In genomic region chr10:86934162-86934711, GRCh38 we compare ENCODE assay signal across 6 cellular contexts. TPM values are rescaled to one million over a fixed set of nuclear protein-coding genes. Genes with fewer than 3 reads are reported as not detected.
"Had no signal": no experiment of that assay in that cellular context is flagged by ENCODE, and none has a peak within 500 bp of the region (broad histone marks: within the 10 kb centered on the region; RNA-seq: fewer than 3 reads in every experiment).

No MANE protein-coding gene starts in this region.

RNA-seq across cellular contexts. Expression of gene MMRN2, which starts 23.2 kb away (rescaled TPM):
- total RNA-seq: activated CD4-positive, alpha-beta memory T cell treated with anti-CD3 and anti-CD28 coated beads, Interleukin-2, amount 10 ng/mL, durations not matched to agents 7 days and 5 days; activated CD8-positive, alpha-beta memory T cell treated with anti-CD3 and anti-CD28 coated beads for 36 hours; activated naive CD4-positive, alpha-beta T cell treated with anti-CD3 and anti-CD28 coated beads for 36 hours had no signal
- polyA plus RNA-seq: IgD-negative memory B cell had no signal

RNA-seq across cellular contexts. Expression of gene SNCG, which starts 24.2 kb away (rescaled TPM):
- total RNA-seq: activated CD4-positive, alpha-beta memory T cell treated with anti-CD3 and anti-CD28 coated beads, Interleukin-2, amount 10 ng/mL, durations not matched to agents 7 days and 5 days; activated CD8-positive, alpha-beta memory T cell treated with anti-CD3 and anti-CD28 coated beads for 36 hours; activated T-helper 17 cell treated with anti-CD3 and anti-CD28 coated beads, Interleukin-2, amount 50 U/mL, for 72 hours had no signal
- polyA plus RNA-seq: IgD-negative memory B cell had no signal

RNA-seq across cellular contexts. Expression of gene ADIRF, which starts 34.0 kb away (rescaled TPM):
- total RNA-seq: activated CD4-positive, alpha-beta memory T cell treated with anti-CD3 and anti-CD28 coated beads, Interleukin-2, amount 10 ng/mL, durations not matched to agents 7 days and 5 days; activated CD8-positive, alpha-beta memory T cell treated with anti-CD3 and anti-CD28 coated beads for 36 hours; activated naive CD4-positive, alpha-beta T cell treated with anti-CD3 and anti-CD28 coated beads for 36 hours; activated T-helper 17 cell treated with anti-CD3 and anti-CD28 coated beads, Interleukin-2, amount 50 U/mL, for 72 hours; astrocyte had no signal
- polyA plus RNA-seq: IgD-negative memory B cell had no signal
